ENCODE assay signal across 1 cellular context in the genomic region with DNA sequence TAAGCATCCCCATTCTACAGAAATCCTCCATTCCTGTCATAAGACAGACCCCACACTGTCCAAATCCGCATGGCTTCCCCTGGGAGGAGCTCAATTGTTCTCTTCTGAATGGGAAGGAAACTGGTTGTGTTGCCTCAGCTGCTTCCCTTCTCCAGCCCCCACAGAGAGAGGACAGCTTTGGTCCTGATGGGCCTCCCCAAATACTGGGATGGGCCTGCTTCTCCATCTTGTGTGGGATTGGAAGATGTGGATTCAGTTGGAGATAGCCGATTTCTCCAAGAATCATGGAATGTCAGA.
TF ChIP-seq lines count a peak whose summit lies in the region.

No MANE protein-coding gene starts in this region.

TF ChIP-seq in GM23338, 12 proteins besides CTCF, POLR2A, EP300 and RAD21:
- TF ChIP-seq CREB1 (CRISPR knock-in tag; IDR thresholded peaks at IDR 0.05; ENCODE audit: low read depth) (no peak), STAT1 (IDR thresholded peaks at IDR 0.05; ENCODE audit: unreplicated experiment) (no peak), EZH2phosphoT487 (IDR thresholded peaks at IDR 0.05; ENCODE audit: unreplicated experiment) (no peak), NANOG (IDR thresholded peaks at IDR 0.05; ENCODE audit: borderline replicate concordance) (no peak), ZNF331 (CRISPR knock-in tag; IDR thresholded peaks at IDR 0.05; ENCODE audit: low read depth) (no peak), JUNB (IDR thresholded peaks at IDR 0.05; ENCODE audit: unreplicated experiment) (no peak), ZNF114 (CRISPR knock-in tag; IDR thresholded peaks at IDR 0.05) (no peak), EZH2 (IDR thresholded peaks at IDR 0.05; ENCODE audit: low read depth, unreplicated experiment) (no peak), REST (IDR thresholded peaks at IDR 0.05; ENCODE audit: unreplicated experiment) (no peak), POLR2AphosphoS5 (IDR thresholded peaks at IDR 0.05; ENCODE audit: low read depth) (no peak), ETS1 (IDR thresholded peaks at IDR 0.05) (no peak)
- TF ChIP-seq, protein P1, sequence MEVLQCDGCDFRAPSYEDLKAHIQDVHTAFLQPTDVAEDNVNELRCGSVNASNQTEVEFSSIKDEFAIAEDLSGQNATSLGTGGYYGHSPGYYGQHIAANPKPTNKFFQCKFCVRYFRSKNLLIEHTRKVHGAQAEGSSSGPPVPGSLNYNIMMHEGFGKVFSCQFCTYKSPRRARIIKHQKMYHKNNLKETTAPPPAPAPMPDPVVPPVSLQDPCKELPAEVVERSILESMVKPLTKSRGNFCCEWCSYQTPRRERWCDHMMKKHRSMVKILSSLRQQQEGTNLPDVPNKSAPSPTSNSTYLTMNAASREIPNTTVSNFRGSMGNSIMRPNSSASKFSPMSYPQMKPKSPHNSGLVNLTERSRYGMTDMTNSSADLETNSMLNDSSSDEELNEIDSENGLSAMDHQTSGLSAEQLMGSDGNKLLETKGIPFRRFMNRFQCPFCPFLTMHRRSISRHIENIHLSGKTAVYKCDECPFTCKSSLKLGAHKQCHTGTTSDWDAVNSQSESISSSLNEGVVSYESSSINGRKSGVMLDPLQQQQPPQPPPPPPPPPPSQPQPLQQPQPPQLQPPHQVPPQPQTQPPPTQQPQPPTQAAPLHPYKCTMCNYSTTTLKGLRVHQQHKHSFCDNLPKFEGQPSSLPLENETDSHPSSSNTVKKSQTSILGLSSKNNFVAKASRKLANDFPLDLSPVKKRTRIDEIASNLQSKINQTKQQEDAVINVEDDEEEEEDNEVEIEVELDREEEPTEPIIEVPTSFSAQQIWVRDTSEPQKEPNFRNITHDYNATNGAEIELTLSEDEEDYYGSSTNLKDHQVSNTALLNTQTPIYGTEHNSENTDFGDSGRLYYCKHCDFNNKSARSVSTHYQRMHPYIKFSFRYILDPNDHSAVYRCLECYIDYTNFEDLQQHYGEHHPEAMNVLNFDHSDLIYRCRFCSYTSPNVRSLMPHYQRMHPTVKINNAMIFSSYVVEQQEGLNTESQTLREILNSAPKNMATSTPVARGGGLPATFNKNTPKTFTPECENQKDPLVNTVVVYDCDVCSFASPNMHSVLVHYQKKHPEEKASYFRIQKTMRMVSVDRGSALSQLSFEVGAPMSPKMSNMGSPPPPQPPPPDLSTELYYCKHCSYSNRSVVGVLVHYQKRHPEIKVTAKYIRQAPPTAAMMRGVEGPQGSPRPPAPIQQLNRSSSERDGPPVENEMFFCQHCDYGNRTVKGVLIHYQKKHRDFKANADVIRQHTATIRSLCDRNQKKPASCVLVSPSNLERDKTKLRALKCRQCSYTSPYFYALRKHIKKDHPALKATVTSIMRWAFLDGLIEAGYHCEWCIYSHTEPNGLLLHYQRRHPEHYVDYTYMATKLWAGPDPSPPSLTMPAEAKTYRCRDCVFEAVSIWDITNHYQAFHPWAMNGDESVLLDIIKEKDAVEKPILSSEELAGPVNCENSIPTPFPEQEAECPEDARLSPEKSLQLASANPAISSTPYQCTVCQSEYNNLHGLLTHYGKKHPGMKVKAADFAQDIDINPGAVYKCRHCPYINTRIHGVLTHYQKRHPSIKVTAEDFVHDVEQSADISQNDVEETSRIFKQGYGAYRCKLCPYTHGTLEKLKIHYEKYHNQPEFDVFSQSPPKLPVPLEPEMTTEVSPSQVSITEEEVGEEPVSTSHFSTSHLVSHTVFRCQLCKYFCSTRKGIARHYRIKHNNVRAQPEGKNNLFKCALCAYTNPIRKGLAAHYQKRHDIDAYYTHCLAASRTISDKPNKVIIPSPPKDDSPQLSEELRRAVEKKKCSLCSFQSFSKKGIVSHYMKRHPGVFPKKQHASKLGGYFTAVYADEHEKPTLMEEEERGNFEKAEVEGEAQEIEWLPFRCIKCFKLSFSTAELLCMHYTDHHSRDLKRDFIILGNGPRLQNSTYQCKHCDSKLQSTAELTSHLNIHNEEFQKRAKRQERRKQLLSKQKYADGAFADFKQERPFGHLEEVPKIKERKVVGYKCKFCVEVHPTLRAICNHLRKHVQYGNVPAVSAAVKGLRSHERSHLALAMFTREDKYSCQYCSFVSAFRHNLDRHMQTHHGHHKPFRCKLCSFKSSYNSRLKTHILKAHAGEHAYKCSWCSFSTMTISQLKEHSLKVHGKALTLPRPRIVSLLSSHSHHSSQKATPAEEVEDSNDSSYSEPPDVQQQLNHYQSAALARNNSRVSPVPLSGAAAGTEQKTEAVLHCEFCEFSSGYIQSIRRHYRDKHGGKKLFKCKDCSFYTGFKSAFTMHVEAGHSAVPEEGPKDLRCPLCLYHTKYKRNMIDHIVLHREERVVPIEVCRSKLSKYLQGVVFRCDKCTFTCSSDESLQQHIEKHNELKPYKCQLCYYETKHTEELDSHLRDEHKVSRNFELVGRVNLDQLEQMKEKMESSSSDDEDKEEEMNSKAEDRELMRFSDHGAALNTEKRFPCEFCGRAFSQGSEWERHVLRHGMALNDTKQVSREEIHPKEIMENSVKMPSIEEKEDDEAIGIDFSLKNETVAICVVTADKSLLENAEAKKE (CRISPR knock-in tag; IDR thresholded peaks at IDR 0.05) = no peak
TF ChIP-seq in GM23338: peak in this region for 0.
